ENCODE assay signal across 8 cellular contexts in genomic region chrX:155216179-155216939, GRCh38. TPM values are rescaled to one million over a fixed set of nuclear protein-coding genes. Genes with fewer than 3 reads are reported as not detected.
DNase-seq lines count a peak whose midpoint lies in the region; ATAC-seq, FAIRE-seq and TF ChIP-seq lines count a peak whose summit lies in the region.

TSS of gene VBP1 (plus strand) at chrX:155216460. CDS start at chrX:155216483, 23 bp downstream.

- intact Hi-C loops in HepG2 (cut with micrococcal nuclease; ENCODE audit: unreplicated experiment): no loop called here

- peaks cover 27% of the 10 kb centered on the region for H3K79me2 ChIP-seq in HepG2 (ENCODE audit: insufficient read depth, low read length)

- peak within 1 kb of the TSS; percentile 78 for H2AFZ ChIP-seq in HepG2 (ENCODE audit: low read length)

- 2% methylated on average over 20 of the region's 53 CpGs for WGBS in HepG2 (ENCODE audit: low lambda C conversion rate)

- in situ Hi-C loops in HepG2 (cut with HindIII; ENCODE audit: extremely low pct_ligation_motif_present, low pct_unique_long_range_greater_than_20kb): no loop called here

- peaks cover 0 to 1% (median 0%) of the 10 kb centered on the region in 7 donors for H3K9me3 Mint-ChIP-seq in CD4-positive, CD25-positive, alpha-beta regulatory T cell

- no peaks in the 10 kb centered on the region for H3K27me3 ChIP-seq in CD4-positive, CD25-positive, alpha-beta regulatory T cell (ENCODE audit: control insufficient read depth, insufficient read depth, low read length)
- H3K27me3 ChIP-seq in HepG2 (ENCODE audit: control insufficient read depth in 1 of 2, insufficient read depth in 2 of 2, low read length in 2 of 2): no peaks in the 10 kb centered on the region

- peak; percentile 99 for ATAC-seq in CD4-positive, CD25-positive, alpha-beta regulatory T cell (ENCODE audit: low read depth in 2 of 2)
- ATAC-seq in GM19397 (IDR thresholded peaks at IDR 0.05; ENCODE audit: unreplicated experiment) (peak; percentile 97), HG03571 (IDR thresholded peaks at IDR 0.05; ENCODE audit: unreplicated experiment) (peak; percentile 96), HepG2 (peak; percentile 99)

- no peaks in the 10 kb centered on the region for H4K20me1 ChIP-seq in HepG2 (ENCODE audit: insufficient read depth, low read length)

- H3K27me3 Mint-ChIP-seq in CD4-positive, CD25-positive, alpha-beta regulatory T cell: no peaks in the 10 kb centered on the region

- no peaks in the 10 kb centered on the region for H3K9me3 ChIP-seq in CD4-positive, CD25-positive, alpha-beta regulatory T cell (ENCODE audit: control insufficient read depth in 2 of 2, low read length in 2 of 2)
- H3K9me3 ChIP-seq in HepG2 (ENCODE audit: low read length): no peaks in the 10 kb centered on the region

- DNase-seq in CD4-positive, CD25-positive, alpha-beta regulatory T cell: peak; percentile 81 to 94 (median 86)
- DNase-seq in NCI-H774 (lab: John Stamatoyannopoulos, UW) (peak; percentile 92), dermis microvascular lymphatic vessel endothelial cell (ENCODE audit: low read depth in 2 of 2) (peak; percentile 91 to 96), HepG2 (ENCODE audit: low spot score) (peak; percentile 92)
- DNase-seq in activated CD4-positive, alpha-beta T cell treated with anti-CD3 and anti-CD28 coated beads, Interleukin-2, amount 50 U/mL, for 48 hours: peak; percentile 79 to 87
- DNase-seq in stimulated activated CD4-positive, alpha-beta T cell treated with anti-CD3 and anti-CD28 coated beads, Interleukin-4, amount 100 ng/mL, for 1 hour: peak; percentile 82

- peak within 1 kb of the TSS; percentile 95 to 100 (median 96) for H3K4me3 Mint-ChIP-seq in CD4-positive, CD25-positive, alpha-beta regulatory T cell

- H3K4me2 ChIP-seq in HepG2 (ENCODE audit: low read depth, low read length): peak within 1 kb of the TSS; percentile 80

- peak within 1 kb of the TSS; percentile 86 for H3K9ac ChIP-seq in HepG2 (ENCODE audit: insufficient read depth, low read depth, low read length)

- CTCF ChIA-PET in HepG2 (lab: Yijun Ruan, JAX; ENCODE audit: low intra/inter-chr PET ratio, low total read pairs): no interaction called here

- peak within 1 kb of the TSS; percentile 88 to 95 (median 88) for H3K27ac Mint-ChIP-seq in CD4-positive, CD25-positive, alpha-beta regulatory T cell

- no peak for TF ChIP-seq RAD21 in HepG2 (CRISPR knock-in tag; IDR thresholded peaks at IDR 0.05)

- no TSS peak for BruUV-seq in HepG2 (replicated peaks; lab: Mats Ljungman, UMichigan)

- peak within 1 kb of the TSS; percentile 69 for H3K27ac ChIP-seq in CD4-positive, CD25-positive, alpha-beta regulatory T cell (ENCODE audit: insufficient read depth, low read length, poor library complexity, severe bottlenecking)
- H3K27ac ChIP-seq in HepG2 (ENCODE audit: extremely low read length, insufficient read depth, low read length): peak within 1 kb of the TSS; percentile 86

- peaks cover 16% of the 10 kb centered on the region for H3K4me1 ChIP-seq in CD4-positive, CD25-positive, alpha-beta regulatory T cell (ENCODE audit: control insufficient read depth, insufficient read depth, low read length, poor library complexity, severe bottlenecking)
- peaks cover 24% of the 10 kb centered on the region for H3K4me1 ChIP-seq in HepG2 (ENCODE audit: insufficient read depth, low read length)

- H3K36me3 Mint-ChIP-seq in CD4-positive, CD25-positive, alpha-beta regulatory T cell: no peaks in the 10 kb centered on the region

- peak within 1 kb of the TSS; percentile 96 for H3K4me3 ChIP-seq in CD4-positive, CD25-positive, alpha-beta regulatory T cell (ENCODE audit: low read depth, low read length)
- H3K4me3 ChIP-seq in HepG2 (replicated peaks in 1 of 3; ENCODE audit: insufficient read depth in 1 of 3, low read depth in 2 of 3, low read length in 3 of 3): peak within 1 kb of the TSS; percentile 75 to 93 (median 83)

- TF ChIP-seq CTCF in HepG2 (CRISPR knock-in tag; IDR thresholded peaks at IDR 0.05): peak; percentile 36

- H3K36me3 ChIP-seq in CD4-positive, CD25-positive, alpha-beta regulatory T cell (ENCODE audit: control insufficient read depth, insufficient read depth, low read length): peaks cover 6% of the 10 kb centered on the region
- H3K36me3 ChIP-seq in HepG2 (replicated peaks in 1 of 2; ENCODE audit: control insufficient read depth in 1 of 2, insufficient read depth in 2 of 2, low read length in 2 of 2): no peaks in the 10 kb centered on the region

- peak; percentile 70 for TF ChIP-seq POLR2A in HepG2 (IDR thresholded peaks at IDR 0.05; ENCODE audit: insufficient read depth in 1 of 2, low read depth in 2 of 2, low read length in 2 of 2)

- H3K4me1 Mint-ChIP-seq in CD4-positive, CD25-positive, alpha-beta regulatory T cell: peaks cover 0 to 26% (median 19%) of the 10 kb centered on the region in 4 donors

- FAIRE-seq in HepG2 (lab: Jason Lieb, UNC): peak; percentile 71

- TF ChIP-seq EP300 in HepG2 (IDR thresholded peaks at IDR 0.05; ENCODE audit: low read depth in 2 of 2, low read length in 2 of 2) (no peak), HepG2 (CRISPR knock-in tag; IDR thresholded peaks at IDR 0.05; ENCODE audit: borderline replicate concordance) (no peak)

- POLR2A ChIA-PET in HepG2 (lab: Yijun Ruan, JAX): interaction anchor here (0.5 to 1.3 kb wide), 8 partner anchors 11 to 397 kb away, joined by 3 to 8 read pairs (median 3); partner anchors contain the start of genes FUNDC2 and TMLHE

TF ChIP-seq in HepG2, 621 proteins besides CTCF, POLR2A, EP300 and RAD21 (continues in another document):
- no peak for TF ChIP-seq PREB (CRISPR knock-in tag; IDR thresholded peaks at IDR 0.05)
- no peak for TF ChIP-seq REL (CRISPR knock-in tag; conservative IDR thresholded peaks at IDR 0.05)
- TF ChIP-seq PBX3 (CRISPR knock-in tag; IDR thresholded peaks at IDR 0.05; ENCODE audit: borderline replicate concordance): no peak
- no peak for TF ChIP-seq ZNF782 (CRISPR knock-in tag; IDR thresholded peaks at IDR 0.05; ENCODE audit: borderline replicate concordance)
- TF ChIP-seq ZNF724P (CRISPR knock-in tag; IDR thresholded peaks at IDR 0.05; ENCODE audit: borderline replicate concordance): 0 out of 2 replicates have a peak, but pooled peaks have one; percentile 21
- no peak for TF ChIP-seq ZBTB8A (CRISPR knock-in tag; IDR thresholded peaks at IDR 0.05; ENCODE audit: borderline replicate concordance, low read depth)
- no peak for TF ChIP-seq ZNF10 (CRISPR knock-in tag; IDR thresholded peaks at IDR 0.05; ENCODE audit: borderline replicate concordance, low read depth)
- no peak for TF ChIP-seq ZNF7 (CRISPR knock-in tag; IDR thresholded peaks at IDR 0.05)
- TF ChIP-seq ZBTB20 (CRISPR knock-in tag; IDR thresholded peaks at IDR 0.05; ENCODE audit: borderline replicate concordance, low read depth): no peak
- TF ChIP-seq MTA1 (CRISPR knock-in tag; IDR thresholded peaks at IDR 0.05; ENCODE audit: borderline replicate concordance): no peak

RNA-seq across cellular contexts. Expression of gene VBP1, which starts in this region (rescaled TPM):
- 22.9 TPM for total RNA-seq in CD4-positive, CD25-positive, alpha-beta regulatory T cell
- polyA plus RNA-seq in CD4-positive, CD25-positive, alpha-beta regulatory T cell: 100 to 1,000 TPM in 1 of 4 donors, 10 to 100 TPM in 3; 81.7 to 101 (median 88.6) TPM
- total RNA-seq in dermis microvascular lymphatic vessel endothelial cell: 33.9 and 54.3 TPM in 2 replicates
- 72.6 and 95.2 TPM in 2 replicates for total RNA-seq in HepG2 (2016; rRNA removed; fragmentation: Illumina TruSeq; extraction: Trizol)
- 10.5 and 12.8 TPM in 2 replicates for total RNA-seq in HepG2 (2016; cell fraction: cytosol; rRNA removed; fragmentation: Illumina TruSeq; extraction: Trizol; ENCODE audit: low read depth)
- 73.8 and 104 TPM in 2 replicates for total RNA-seq in HepG2 (2016; cell fraction: insoluble cytoplasmic fraction; rRNA removed; fragmentation: Illumina TruSeq; extraction: Trizol)
- 30.7 and 34.9 TPM in 2 replicates for total RNA-seq in HepG2 (2016; cell fraction: membrane; rRNA removed; fragmentation: Illumina TruSeq; extraction: Trizol)
- 29.9 and 31.4 TPM in 2 replicates for total RNA-seq in HepG2 (2016; cell fraction: nucleus; rRNA removed; fragmentation: Illumina TruSeq; extraction: Trizol)
- polyA plus RNA-seq in HepG2 (2011; rRNA removed): 14.0 and 20.4 TPM in 2 replicates
- 7.4 and 12.0 TPM in 2 replicates for polyA plus RNA-seq in HepG2 (2011; cell fraction: cytosol; rRNA removed)
- polyA plus RNA-seq in HepG2 (2011; cell fraction: nucleus; rRNA removed): 2.6 and 5.2 TPM in 2 replicates
- 18.8 and 32.1 TPM in 2 replicates for polyA plus RNA-seq in HepG2 (2012)
- polyA plus RNA-seq in HepG2 (2016; cell fraction: cytosol; fragmentation: Illumina TruSeq; extraction: Trizol; ENCODE audit: low read depth): 10.1 and 10.5 TPM in 2 replicates
- polyA plus RNA-seq in HepG2 (2016; cell fraction: insoluble cytoplasmic fraction; fragmentation: Illumina TruSeq; extraction: Trizol; ENCODE audit: low read depth): 76.9 and 90.5 TPM in 2 replicates
- polyA plus RNA-seq in HepG2 (2016; cell fraction: membrane; fragmentation: Illumina TruSeq; extraction: Trizol; ENCODE audit: low read depth): 21.7 and 22.4 TPM in 2 replicates
- polyA plus RNA-seq in HepG2 (2016; cell fraction: nucleus; fragmentation: Illumina TruSeq; extraction: Trizol; ENCODE audit: insufficient read depth, low read depth): 34.8 and 38.4 TPM in 2 replicates
- polyA minus RNA-seq in HepG2 (2011; rRNA and poly(A)+ RNA removed; ENCODE audit: low replicate concordance): 2.6 and 4.7 TPM in 2 replicates
- polyA minus RNA-seq in HepG2 (2011; cell fraction: cytosol; rRNA and poly(A)+ RNA removed): 10.0 and 10.5 TPM in 2 replicates
- polyA minus RNA-seq in HepG2 (2011; cell fraction: nucleus; rRNA and poly(A)+ RNA removed): 8.9 and 9.1 TPM in 2 replicates

Comparison
In these comparisons a context has a peak if more than half of its experiments do, and no peak if none do; other contexts are left out.
1. Peak in every context shown above with its lines: DNase-seq, ATAC-seq, H3K4me3 ChIP-seq and H3K27ac ChIP-seq.